8 cellular contexts compared by ENCODE assay signal in genomic region chr6:146785001-146785585, GRCh38.
A peak's percentile ranks its signal among the peaks of the same experiment; 100 is the strongest.
DNase-seq lines count a peak whose midpoint lies in the region; ATAC-seq, FAIRE-seq and TF ChIP-seq lines count a peak whose summit lies in the region.

No MANE protein-coding gene starts in this region.

- H3K36me3 ChIP-seq in BE2C (no peaks in the 10 kb centered on the region), SJCRH30 (no peaks in the 10 kb centered on the region), endodermal cell (ENCODE audit: control insufficient read depth, insufficient read depth, low read length) (no peaks in the 10 kb centered on the region)

- ATAC-seq in HG02642 (IDR thresholded peaks at IDR 0.05; ENCODE audit: poor library complexity, unreplicated experiment) = peak; percentile 95

- H3K9ac ChIP-seq in endodermal cell (ENCODE audit: extremely low read depth, low read length, poor library complexity, severe bottlenecking) = no peak overlapping the region

- H3K36me3 Mint-ChIP-seq in endodermal cell (ENCODE audit: low read depth) = no peaks in the 10 kb centered on the region

- in situ Hi-C loops in GM13977 (cut with MboI; ENCODE audit: low pct_unique_long_range_greater_than_20kb, low sequenced_read_pairs, unreplicated experiment) = no loop called here

- no peak overlapping the region for H3K4me3 Mint-ChIP-seq in endodermal cell

- no peaks in the 10 kb centered on the region for H3K9me3 Mint-ChIP-seq in endodermal cell

- peaks cover 3% of the 10 kb centered on the region; the same call in 1 of the 2 replicates for H3K4me1 ChIP-seq in BE2C
- no peaks in the 10 kb centered on the region; the same call in 1 of the 2 replicates for H3K4me1 ChIP-seq in SJCRH30
- no peaks in the 10 kb centered on the region for H3K4me1 ChIP-seq in endodermal cell (ENCODE audit: control insufficient read depth, insufficient read depth, low read length)

- peak overlapping the region; percentile 27; the same call in 1 of the 2 replicates for H3K4me3 ChIP-seq in BE2C (ENCODE audit: low read depth, low read length)
- H3K4me3 ChIP-seq in SJCRH30 = no peak overlapping the region
- no peak overlapping the region for H3K4me3 ChIP-seq in endodermal cell (ENCODE audit: low read length)

- H3K27me3 ChIP-seq in BE2C (no peaks in the 10 kb centered on the region), SJCRH30 (no peaks in the 10 kb centered on the region), endodermal cell (ENCODE audit: control insufficient read depth, insufficient read depth, low read length, poor library complexity, severe bottlenecking) (no peaks in the 10 kb centered on the region)

- no peaks in the 10 kb centered on the region for H3K27me3 Mint-ChIP-seq in endodermal cell (ENCODE audit: insufficient read depth)

- FAIRE-seq in frontal cortex (lab: Jason Lieb, UNC) = no peak

- no peak overlapping the region for H3K27ac Mint-ChIP-seq in endodermal cell

- DNase-seq in BE2C (peak; percentile 66), GM13977 (ENCODE audit: low spot score) (no peak), NAMALWA (ENCODE audit: low spot score) (peak; percentile 76), SJCRH30 (peak; percentile 51 to 79), endodermal cell (peak; percentile 64), pons (ENCODE audit: low spot score) (peak; percentile 44), frontal cortex (ENCODE audit: low spot score in 2 of 2) (no peak)

- H3K27ac ChIP-seq in SJCRH30 = no peak overlapping the region
- no peak overlapping the region for H3K27ac ChIP-seq in endodermal cell (ENCODE audit: low read depth, low read length)

- 67 to 78% methylated on average over 5 of the region's 5 CpGs for WGBS in endodermal cell (ENCODE audit: insufficient coverage in 1 of 2, insufficient read length in 1 of 2), 2 experiments

- TF ChIP-seq CTCF in BE2C (IDR thresholded peaks at IDR 0.05; ENCODE audit: low read depth, low read length) (peak; percentile 76), GM13977 (IDR thresholded peaks at IDR 0.05; ENCODE audit: extremely low read depth, insufficient read depth, missing control alignments) (peak; percentile 52), endodermal cell (conservative IDR thresholded peaks at IDR 0.05) (peak; percentile 82)

- no peaks in the 10 kb centered on the region for H3K9me3 ChIP-seq in BE2C
- H3K9me3 ChIP-seq in SJCRH30 (replicated peaks) = no peaks in the 10 kb centered on the region
- H3K9me3 ChIP-seq in endodermal cell (ENCODE audit: control insufficient read depth, low read length) = no peaks in the 10 kb centered on the region

- no peaks in the 10 kb centered on the region for H3K4me1 Mint-ChIP-seq in endodermal cell

Comparison
In these comparisons a context has a peak if more than half of its experiments do, and no peak if none do; other contexts are left out.
1. DNase-seq: peak in BE2C (single experiment), NAMALWA (single experiment), SJCRH30 (2 of 2), endodermal cell (single experiment) and pons (single experiment); none in GM13977 (single experiment) and frontal cortex (0 of 2).
2. Peak in every context shown above with its lines, with median percentiles within 50 percentile points of each other: CTCF ChIP-seq.